In the genomic region with DNA sequence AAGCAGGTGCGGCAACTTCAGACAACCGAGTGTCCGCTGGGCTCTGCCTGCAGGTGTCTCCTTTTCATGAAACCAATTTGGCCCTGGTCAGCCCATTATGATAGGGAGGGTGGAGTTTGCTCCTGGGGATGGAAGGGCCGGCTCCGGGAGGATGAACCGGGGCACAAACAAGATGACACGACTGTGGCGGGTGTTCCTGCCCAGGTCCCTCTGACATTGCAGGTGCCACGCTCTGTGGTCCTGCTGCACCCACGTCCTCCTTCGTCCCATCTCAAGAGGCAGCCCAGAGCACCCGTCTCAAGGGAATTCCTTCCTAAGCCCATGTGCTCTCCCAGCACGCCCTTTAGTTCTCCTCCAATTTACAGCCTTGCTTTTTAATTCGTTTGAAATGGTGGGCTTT, we compare ENCODE assay signal across 16 cellular contexts.
"Had no signal": no experiment of that assay in that cellular context is flagged by ENCODE, and none has a peak within 500 bp of the region (broad histone marks: within the 10 kb centered on the region; RNA-seq: fewer than 3 reads in every experiment).

No MANE protein-coding gene starts in this region.

- H3K9me3 Mint-ChIP-seq: activated T-cell treated with anti-CD3 and anti-CD28 coated beads, Interleukin-2, amount 50 U/mL, for 72 hours; neural progenitor cell had no signal

- H3K27ac Mint-ChIP-seq: activated naive CD4-positive, alpha-beta T cell treated with anti-CD3 and anti-CD28 coated beads, Interleukin-2, amount 50 U/mL, for 72 hours; activated T-cell treated with anti-CD3 and anti-CD28 coated beads, Interleukin-2, amount 50 U/mL, for 72 hours; neural progenitor cell had no signal

- H3K27me3 ChIP-seq: adrenal gland, neural progenitor cell, ovary had no signal

- H3K4me1 Mint-ChIP-seq: neural progenitor cell had no signal

- H3K9ac ChIP-seq: neural progenitor cell had no signal

- H3K4me3 ChIP-seq: adrenal gland, left lung, neural progenitor cell, ovary, sigmoid colon had no signal

- H3K9me3 ChIP-seq: adrenal gland, left lung, ovary, sigmoid colon had no signal

- H3K36me3 Mint-ChIP-seq: neural progenitor cell had no signal

- DNase-seq: activated CD4-positive, alpha-beta T cell treated with anti-CD3 and anti-CD28 coated beads for 48 hours; activated CD4-positive, CD25-positive, alpha-beta regulatory T cell; activated gamma-delta T cell treated with Interleukin-2 at 50 U/mL for 16 hours; activated T-cell treated with anti-CD3 and anti-CD28 coated beads, Interleukin-2, amount 50 U/mL, for 72 hours; foreskin fibroblast; hippocampal formation; left lung; mammary epithelial cell; ovary; sigmoid colon; stimulated activated naive CD4-positive, alpha-beta T cell; T-helper 1 cell; T-helper 9 cell had no signal

- H3K4me1 ChIP-seq: adrenal gland, left lung, neural progenitor cell, sigmoid colon had no signal

- H2AFZ ChIP-seq: neural progenitor cell had no signal

- H3K36me3 ChIP-seq: adrenal gland, left lung, neural progenitor cell, ovary, sigmoid colon had no signal

- ATAC-seq: activated naive CD4-positive, alpha-beta T cell treated with anti-CD3 and anti-CD28 coated beads, Interleukin-2, amount 50 U/mL, for 72 hours; activated T-cell treated with anti-CD3 and anti-CD28 coated beads, Interleukin-2, amount 50 U/mL, for 72 hours; left lung had no signal

- H3K4me2 ChIP-seq: neural progenitor cell had no signal

- H3K4me3 Mint-ChIP-seq: activated T-cell treated with anti-CD3 and anti-CD28 coated beads, Interleukin-2, amount 50 U/mL, for 72 hours; neural progenitor cell had no signal

- H3K27ac ChIP-seq: adrenal gland, left lung, neural progenitor cell, ovary, sigmoid colon had no signal
